20 cellular contexts compared by ENCODE assay signal in the genomic region with DNA sequence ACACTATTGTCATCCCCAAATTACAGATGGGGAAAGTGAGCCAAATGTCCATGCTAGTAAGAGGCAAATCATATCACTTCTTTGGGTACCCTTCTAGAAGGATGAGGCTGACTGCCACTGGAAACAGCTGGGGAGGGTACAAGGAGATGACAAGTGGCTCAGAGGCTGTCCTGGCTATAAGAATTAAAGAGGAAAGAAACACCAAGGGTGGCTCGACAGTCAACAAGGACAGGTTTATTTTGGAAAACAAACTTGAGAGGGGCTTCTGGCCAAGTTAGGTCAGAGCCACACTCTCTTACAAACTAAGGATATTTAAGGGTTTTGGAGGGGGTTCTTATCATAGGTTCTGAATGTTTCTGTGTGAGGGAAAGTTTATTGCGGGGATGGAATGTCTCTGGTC. TPM values are rescaled to one million over a fixed set of nuclear protein-coding genes. Genes with fewer than 3 reads are reported as not detected.
A peak's percentile ranks its signal among the peaks of the same experiment; 100 is the strongest.
DNase-seq lines count a peak whose midpoint lies in the region; ATAC-seq and TF ChIP-seq lines count a peak whose summit lies in the region.
"Had no signal": no experiment of that assay in that cellular context is flagged by ENCODE, and none has a peak within 500 bp of the region (broad histone marks: within the 10 kb centered on the region; RNA-seq: fewer than 3 reads in every experiment).

No MANE protein-coding gene starts in this region.

- H3K36me3 ChIP-seq in CD4-positive, CD25-positive, alpha-beta regulatory T cell (ENCODE audit: control insufficient read depth, insufficient read depth, low read length): peaks cover 6% of the 10 kb centered on the region
- peaks cover 0 to 2% of the 10 kb centered on the region in 2 donors for H3K36me3 ChIP-seq in body of pancreas (replicated peaks in 1 of 2; ENCODE audit: insufficient read depth in 1 of 2, low read depth in 2 of 2)

- peaks cover 3% of the 10 kb centered on the region for H3K36me3 Mint-ChIP-seq in CD4-positive, CD25-positive, alpha-beta regulatory T cell
- peaks cover 36% of the 10 kb centered on the region for H3K36me3 Mint-ChIP-seq in activated T-helper 17 cell treated with anti-CD3 and anti-CD28 coated beads, Interleukin-2, amount 50 U/mL, for 72 hours (ENCODE audit: low read depth)
- peaks cover 0 to 6% (median 2%) of the 10 kb centered on the region in 3 donors for H3K36me3 Mint-ChIP-seq in naive thymus-derived CD8-positive, alpha-beta T cell

- H3K4me1 ChIP-seq in CD4-positive, CD25-positive, alpha-beta regulatory T cell (ENCODE audit: control insufficient read depth, insufficient read depth, low read length, poor library complexity, severe bottlenecking): peaks cover 24% of the 10 kb centered on the region
- H3K4me1 ChIP-seq in body of pancreas: peaks cover 26% of the 10 kb centered on the region

- H3K4me1 Mint-ChIP-seq in CD4-positive, CD25-positive, alpha-beta regulatory T cell: peaks cover 0 to 35% (median 11%) of the 10 kb centered on the region in 4 donors
- peaks cover 8% of the 10 kb centered on the region for H3K4me1 Mint-ChIP-seq in activated T-helper 17 cell treated with anti-CD3 and anti-CD28 coated beads, Interleukin-2, amount 50 U/mL, for 72 hours
- peaks cover 17 to 35% (median 25%) of the 10 kb centered on the region in 4 donors for H3K4me1 Mint-ChIP-seq in naive thymus-derived CD8-positive, alpha-beta T cell

- DNase-seq in CD4-positive, CD25-positive, alpha-beta regulatory T cell: no peak
- DNase-seq in naive thymus-derived CD8-positive, alpha-beta T cell: no peak
- DNase-seq in body of pancreas: no peak
- DNase-seq in GOT3 (lab: John Stamatoyannopoulos, UW): no peak
- DNase-seq: activated gamma-delta T cell treated with Interleukin-2 at 50 U/mL for 16 hours; DND-41; foreskin keratinocyte; left ventricle myocardium inferior; NCI-H1092; NCI-H187 treated with DMSO at 0.1 percent for 48 hours; NCI-H748 treated with DMSO at 0.1 percent for 48 hours; stimulated activated CD4-positive, alpha-beta T cell treated with anti-CD3 and anti-CD28 coated beads, Interleukin-1b, Interleukin-23, amount 100 ng/mL, for 48 hours had no signal

- H3K27me3 Mint-ChIP-seq in CD4-positive, CD25-positive, alpha-beta regulatory T cell: peaks cover 4% of the 10 kb centered on the region
- H3K27me3 Mint-ChIP-seq in activated T-helper 17 cell treated with anti-CD3 and anti-CD28 coated beads, Interleukin-2, amount 50 U/mL, for 72 hours: no peaks in the 10 kb centered on the region
- H3K27me3 Mint-ChIP-seq in naive thymus-derived CD8-positive, alpha-beta T cell: no peaks in the 10 kb centered on the region

- peaks cover 0 to 2% (median 0%) of the 10 kb centered on the region in 7 donors for H3K9me3 Mint-ChIP-seq in CD4-positive, CD25-positive, alpha-beta regulatory T cell
- no peaks in the 10 kb centered on the region for H3K9me3 Mint-ChIP-seq in activated T-helper 17 cell treated with anti-CD3 and anti-CD28 coated beads, Interleukin-2, amount 50 U/mL, for 72 hours
- no peaks in the 10 kb centered on the region for H3K9me3 Mint-ChIP-seq in naive thymus-derived CD8-positive, alpha-beta T cell

- no peak for TF ChIP-seq POLR2A in body of pancreas (IDR thresholded peaks at IDR 0.05)

- H3K27me3 ChIP-seq in CD4-positive, CD25-positive, alpha-beta regulatory T cell (ENCODE audit: control insufficient read depth, insufficient read depth, low read length): no peaks in the 10 kb centered on the region
- no peaks in the 10 kb centered on the region for H3K27me3 ChIP-seq in body of pancreas
- H3K27me3 ChIP-seq: foreskin keratinocyte, hepatocyte, vagina had no signal

- H3K27ac ChIP-seq in 22Rv1 (peak overlapping the region; percentile 98), body of pancreas (no peak overlapping the region)
- no peak overlapping the region for H3K27ac ChIP-seq in CD4-positive, CD25-positive, alpha-beta regulatory T cell (ENCODE audit: insufficient read depth, low read length, poor library complexity, severe bottlenecking)
- H3K27ac ChIP-seq: foreskin keratinocyte, left ventricle myocardium inferior had no signal

- TF ChIP-seq CTCF in 22Rv1 (IDR thresholded peaks at IDR 0.05): no peak
- no peak for TF ChIP-seq CTCF in body of pancreas (IDR thresholded peaks at IDR 0.05)

- intact Hi-C loops in body of pancreas (cut with DNase I): no loop called here

- peak overlapping the region in 2 of 3 donors; percentile 70 to 88 for H3K27ac Mint-ChIP-seq in CD4-positive, CD25-positive, alpha-beta regulatory T cell
- H3K27ac Mint-ChIP-seq in activated T-helper 17 cell treated with anti-CD3 and anti-CD28 coated beads, Interleukin-2, amount 50 U/mL, for 72 hours: peak overlapping the region; percentile 98
- peak overlapping the region in 9 of 10 donors; percentile 1 to 95 (median 65) for H3K27ac Mint-ChIP-seq in naive thymus-derived CD8-positive, alpha-beta T cell

- no peak overlapping the region for H3K4me3 ChIP-seq in CD4-positive, CD25-positive, alpha-beta regulatory T cell (ENCODE audit: low read depth, low read length)
- no peak overlapping the region for H3K4me3 ChIP-seq in body of pancreas
- H3K4me3 ChIP-seq: GM12878, hepatocyte, left ventricle myocardium inferior, skin epidermis, vagina had no signal

- POLR2A ChIA-PET in naive thymus-derived CD8-positive, alpha-beta T cell (lab: Charles Lee): interaction anchor here (3.3 kb wide), 1 partner anchor 34 kb away, joined by 52 read pairs; a partner anchor contains a TSS

- peak overlapping the region in 3 of 4 donors; percentile 57 to 98 (median 80) for H3K4me3 Mint-ChIP-seq in CD4-positive, CD25-positive, alpha-beta regulatory T cell
- H3K4me3 Mint-ChIP-seq in activated T-helper 17 cell treated with anti-CD3 and anti-CD28 coated beads, Interleukin-2, amount 50 U/mL, for 72 hours: peak overlapping the region; percentile 97
- peak overlapping the region in 9 of 10 donors; percentile 4 to 96 (median 40) for H3K4me3 Mint-ChIP-seq in naive thymus-derived CD8-positive, alpha-beta T cell

- ATAC-seq in CD4-positive, CD25-positive, alpha-beta regulatory T cell (ENCODE audit: low read depth in 2 of 2): no peak
- no peak for ATAC-seq in activated T-helper 17 cell treated with anti-CD3 and anti-CD28 coated beads, Interleukin-2, amount 50 U/mL, for 72 hours (replicated peaks)
- ATAC-seq in naive thymus-derived CD8-positive, alpha-beta T cell: no peak
- ATAC-seq in body of pancreas (no peak), HG03025 (IDR thresholded peaks at IDR 0.05; ENCODE audit: low FRiP score, unreplicated experiment) (no peak)
- ATAC-seq: foreskin keratinocyte, GM12878, SK-N-SH treated with all-trans-retinoic acid at 6 μM for 48 hours had no signal

- H3K9me3 ChIP-seq in CD4-positive, CD25-positive, alpha-beta regulatory T cell (ENCODE audit: control insufficient read depth in 2 of 2, low read length in 2 of 2): no peaks in the 10 kb centered on the region
- H3K9me3 ChIP-seq in body of pancreas: no peaks in the 10 kb centered on the region
- H3K9me3 ChIP-seq: left ventricle myocardium inferior, vagina had no signal

- WGBS in body of pancreas, 2 donors: 79 to 88% methylated on average over 2 of the region's 2 CpGs

RNA-seq across cellular contexts. Expression of a gene that starts 2.1 kb away (rescaled TPM):
- total RNA-seq in CD4-positive, CD25-positive, alpha-beta regulatory T cell: 202 TPM
- polyA plus RNA-seq in CD4-positive, CD25-positive, alpha-beta regulatory T cell: 1,000 to 10,000 TPM; 1,100 to 1,384 (median 1,231) TPM
- total RNA-seq in activated T-helper 17 cell treated with anti-CD3 and anti-CD28 coated beads, Interleukin-2, amount 50 U/mL, for 72 hours: 1,000 to 10,000 TPM; 1,250 to 1,556 TPM
- total RNA-seq in naive thymus-derived CD8-positive, alpha-beta T cell: 100 to 1,000 TPM; 206 to 208 TPM
- 1,000 to 10,000 TPM; 1,088 to 1,264 (median 1,247) TPM for polyA plus RNA-seq in naive thymus-derived CD8-positive, alpha-beta T cell
- 100 to 1,000 TPM; 134 to 156 TPM for total RNA-seq in body of pancreas

RNA-seq across cellular contexts. Expression of a gene that starts 34.5 kb away (rescaled TPM):
- total RNA-seq in CD4-positive, CD25-positive, alpha-beta regulatory T cell: 8.6 TPM
- polyA plus RNA-seq in CD4-positive, CD25-positive, alpha-beta regulatory T cell: 1 to 10 TPM; 2.5 to 4.6 (median 4.1) TPM
- total RNA-seq in activated T-helper 17 cell treated with anti-CD3 and anti-CD28 coated beads, Interleukin-2, amount 50 U/mL, for 72 hours: 1 to 10 TPM; 3.8 to 5.9 TPM
- total RNA-seq in naive thymus-derived CD8-positive, alpha-beta T cell: 10 to 100 TPM; 22.7 to 23.6 TPM
- polyA plus RNA-seq in naive thymus-derived CD8-positive, alpha-beta T cell: 1 to 10 TPM; 3.6 to 8.5 (median 6.3) TPM
- total RNA-seq in body of pancreas: 10 to 100 TPM; 23.6 to 32.3 TPM

RNA-seq across cellular contexts. Expression of a gene that starts 53.3 kb away (rescaled TPM):
- 1.0 TPM for total RNA-seq in CD4-positive, CD25-positive, alpha-beta regulatory T cell
- polyA plus RNA-seq in CD4-positive, CD25-positive, alpha-beta regulatory T cell: under 1 TPM in 1 of 4 donors, not detected in 3; 0.53 TPM
- 1 to 10 TPM; 5.0 to 9.3 TPM for total RNA-seq in activated T-helper 17 cell treated with anti-CD3 and anti-CD28 coated beads, Interleukin-2, amount 50 U/mL, for 72 hours
- total RNA-seq in naive thymus-derived CD8-positive, alpha-beta T cell: 1 to 10 TPM; 1.7 to 2.0 TPM
- polyA plus RNA-seq in naive thymus-derived CD8-positive, alpha-beta T cell: not detected
- total RNA-seq in body of pancreas: 10 to 100 TPM in 1 of 2 donors, 1 to 10 TPM in 1; 6.2 to 33.3 TPM

Comparison
In these comparisons a context has a peak if more than half of its experiments do, and no peak if none do; other contexts are left out.
1. H3K4me3 Mint-ChIP-seq: peak in every context shown above with its lines; median percentile 97 in activated T-helper 17 cell treated with anti-CD3 and anti-CD28 coated beads, Interleukin-2, amount 50 U/mL, for 72 hours; 80 in CD4-positive, CD25-positive, alpha-beta regulatory T cell; 40 in naive thymus-derived CD8-positive, alpha-beta T cell.